8 cellular contexts compared by ENCODE assay signal in the genomic region with DNA sequence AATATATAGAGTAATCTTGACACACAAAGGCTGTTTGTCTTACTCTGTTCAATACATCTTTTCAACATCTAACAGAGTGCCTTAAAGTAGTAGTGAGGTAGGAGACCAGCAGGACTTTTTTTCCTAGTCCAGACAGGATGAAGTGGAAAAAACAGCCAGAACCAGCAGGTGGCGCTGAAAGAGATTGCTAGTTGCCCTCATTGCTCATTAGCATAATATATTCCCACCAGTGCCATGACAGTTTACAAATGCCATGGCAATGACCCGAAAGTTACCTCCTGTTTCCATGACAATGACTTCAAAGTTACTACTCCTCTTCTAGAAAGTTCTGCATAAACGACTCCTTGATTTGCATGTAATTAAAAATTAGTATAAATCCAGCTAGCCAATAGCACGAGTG.
DNase-seq lines count a peak whose midpoint lies in the region; ATAC-seq and TF ChIP-seq lines count a peak whose summit lies in the region.

No MANE protein-coding gene starts in this region.

- TF ChIP-seq CTCF in AG04449 (IDR thresholded peaks at IDR 0.05; ENCODE audit: insufficient read depth, low read length, missing control alignments) (peak; percentile 23), GM12872 (IDR thresholded peaks at IDR 0.05; ENCODE audit: insufficient read depth, low read depth, low read length) (peak; percentile 70)

- no peak overlapping the region for H3K4me3 ChIP-seq in AG04449 (ENCODE audit: low read depth, low read length)

- intact Hi-C loops in head of caudate nucleus (cut with DNase I), result no loop called here

- DNase-seq in AG04449 (ENCODE audit: low read depth, low spot score), result no peak
- DNase-seq in SK-MEL-5 (ENCODE audit: low read depth, low spot score), result peak; percentile 88
- DNase-seq in head of caudate nucleus, result peak in 24 of 42 donors; percentile 8 to 75 (median 28)
- no peak for DNase-seq in KG1 (lab: John Stamatoyannopoulos, UW)
- no peak for DNase-seq in NCI-H1105 (lab: John Stamatoyannopoulos, UW)

- in situ Hi-C loops in SK-MEL-5 (cut with HindIII; ENCODE audit: low pct_unique_long_range_greater_than_20kb, low sequenced_read_pairs), result no loop called here

- CTCF ChIA-PET in AG04449 (lab: Yijun Ruan, JAX), result interaction anchor here (0.8 to 3.6 kb wide), 9 partner anchors 10 to 294 kb away, joined by 3 to 19 read pairs (median 4); no protein-coding TSS in a partner anchor

- POLR2A ChIA-PET in AG04449 (lab: Yijun Ruan, JAX), result no interaction called here

- ATAC-seq in HG03159 (IDR thresholded peaks at IDR 0.05; ENCODE audit: unreplicated experiment) (peak; percentile 88), esophagus mucosa (no peak)

Comparison
In these comparisons a context has a peak if more than half of its experiments do, and no peak if none do; other contexts are left out.
1. DNase-seq: peak in SK-MEL-5 (single experiment) and head of caudate nucleus (24 of 42); none in AG04449 (single experiment), KG1 (single experiment) and NCI-H1105 (single experiment).